In genomic region chr16:72786606-72787005, GRCh38 we compare ENCODE assay signal across 11 cellular contexts.
DNase-seq lines count a peak whose midpoint lies in the region; ATAC-seq and TF ChIP-seq lines count a peak whose summit lies in the region.
"Had no signal": no experiment of that assay in that cellular context is flagged by ENCODE, and none has a peak within 500 bp of the region (broad histone marks: within the 10 kb centered on the region; RNA-seq: fewer than 3 reads in every experiment).

No MANE protein-coding gene starts in this region.

- no peaks in the 10 kb centered on the region for H3K79me2 ChIP-seq in SK-N-SH (ENCODE audit: insufficient read depth)

- TF ChIP-seq RAD21 in SK-N-SH (IDR thresholded peaks at IDR 0.05; ENCODE audit: low read length): no peak

- H3K27me3 ChIP-seq in heart right ventricle: no peaks in the 10 kb centered on the region
- H3K27me3 ChIP-seq in uterus: no peaks in the 10 kb centered on the region
- no peaks in the 10 kb centered on the region for H3K27me3 ChIP-seq in SK-N-SH (ENCODE audit: insufficient read depth)

- no peaks in the 10 kb centered on the region for H3K36me3 Mint-ChIP-seq in activated T-helper 17 cell treated with anti-CD3 and anti-CD28 coated beads, Interleukin-2, amount 50 U/mL, for 72 hours (ENCODE audit: low read depth)
- H3K36me3 Mint-ChIP-seq in memory B cell: no peaks in the 10 kb centered on the region

- H3K27me3 Mint-ChIP-seq in activated T-helper 17 cell treated with anti-CD3 and anti-CD28 coated beads, Interleukin-2, amount 50 U/mL, for 72 hours: peaks cover 10% of the 10 kb centered on the region
- H3K27me3 Mint-ChIP-seq in memory B cell: peaks cover 2% of the 10 kb centered on the region

- no peak for TF ChIP-seq CTCF in heart right ventricle (IDR thresholded peaks at IDR 0.05)
- no peak for TF ChIP-seq CTCF in uterus (IDR thresholded peaks at IDR 0.05)
- TF ChIP-seq CTCF in SK-N-SH (IDR thresholded peaks at IDR 0.05): no peak

- whole genome bisulfite sequencing in heart right ventricle, 2 donors: 93 to 95% methylated on average over 6 of the region's 6 CpGs
- WGBS in SK-N-SH (ENCODE audit: low lambda C conversion rate): 98% methylated on average over 6 of the region's 6 CpGs

- peak overlapping the region in 6 of 10 donors; percentile 3 to 67 (median 52) for H3K27ac ChIP-seq in heart right ventricle
- H3K27ac ChIP-seq in uterus: peak overlapping the region; percentile 79 to 85
- H3K27ac ChIP-seq in SK-N-SH (ENCODE audit: low read depth in 2 of 2, low read length in 1 of 2): no peak overlapping the region
- H3K27ac ChIP-seq: C4-2B, WERI-Rb-1 had no signal

- no peak overlapping the region for H3K9ac ChIP-seq in SK-N-SH

- CTCF ChIA-PET in SK-N-SH (lab: Yijun Ruan, JAX): interaction anchor here (1.0 to 1.6 kb wide), 2 partner anchors 9 to 21 kb away, joined by 5 read pairs; no protein-coding TSS in a partner anchor

- peaks cover 8% of the 10 kb centered on the region for H3K4me1 Mint-ChIP-seq in activated T-helper 17 cell treated with anti-CD3 and anti-CD28 coated beads, Interleukin-2, amount 50 U/mL, for 72 hours
- peaks cover 10% of the 10 kb centered on the region for H3K4me1 Mint-ChIP-seq in memory B cell

- intact Hi-C loops in heart right ventricle (cut with DNase I): loop anchor here in 1 of 10 donors (10.0 kb wide), 1 partner anchor 122 kb away; no protein-coding TSS in a partner anchor
- intact Hi-C loops in cardiac septum (cut with DNase I): no loop called here
- intact Hi-C loops in uterus (cut with DNase I; ENCODE audit: low total_unique reads): no loop called here

- no peak for TF ChIP-seq EP300 in SK-N-SH (IDR thresholded peaks at IDR 0.05; ENCODE audit: borderline replicate concordance in 1 of 2, low read depth in 1 of 2, low read length in 1 of 2)

- POLR2A ChIA-PET in SK-N-SH (lab: Yijun Ruan, JAX): no interaction called here

- peak overlapping the region; percentile 84 for H3K4me3 Mint-ChIP-seq in activated T-helper 17 cell treated with anti-CD3 and anti-CD28 coated beads, Interleukin-2, amount 50 U/mL, for 72 hours
- peak overlapping the region; percentile 52 for H3K4me3 Mint-ChIP-seq in memory B cell

- no peak for TF ChIP-seq POLR2A in uterus (IDR thresholded peaks at IDR 0.05)

- DNase-seq in heart right ventricle (no peak), cardiac septum (ENCODE audit: low spot score) (no peak), memory B cell (ENCODE audit: low spot score in 2 of 2) (no peak), uterus (no peak), NK-92 (lab: John Stamatoyannopoulos, UW; ENCODE audit: unreplicated experiment) (no peak), SK-N-SH (no peak)
- DNase-seq: WERI-Rb-1 had no signal

- H3K4me3 ChIP-seq in heart right ventricle: peak overlapping the region in 2 of 10 donors; percentile 17 to 50
- peak overlapping the region in 1 of 2 donors; percentile 53 for H3K4me3 ChIP-seq in uterus
- H3K4me3 ChIP-seq in SK-N-SH (ENCODE audit: low read depth in 2 of 2, low read length in 1 of 2): no peak overlapping the region
- H3K4me3 ChIP-seq: mucosa of descending colon had no signal

- no peaks in the 10 kb centered on the region for H3K9me3 ChIP-seq in heart right ventricle
- no peaks in the 10 kb centered on the region for H3K9me3 ChIP-seq in uterus
- H3K9me3 ChIP-seq in SK-N-SH: no peaks in the 10 kb centered on the region
- H3K9me3 ChIP-seq: mucosa of descending colon had no signal

- peaks cover 0 to 30% (median 5%) of the 10 kb centered on the region in 9 donors for H3K4me1 ChIP-seq in heart right ventricle
- H3K4me1 ChIP-seq in uterus: no peaks in the 10 kb centered on the region
- peaks cover 0 to 6% of the 10 kb centered on the region in 2 experiments; a peak in 1 of 4 replicates for H3K4me1 ChIP-seq in SK-N-SH (ENCODE audit: control insufficient read depth in 1 of 2, insufficient read depth in 2 of 2, low read depth in 1 of 2, low read length in 1 of 2)

- no peak overlapping the region for H3K4me2 ChIP-seq in SK-N-SH

- H3K36me3 ChIP-seq in heart right ventricle (peaks cover 0 to 25% (median 0%) of the 10 kb centered on the region in 9 donors), uterus (no peaks in the 10 kb centered on the region), SK-N-SH (replicated peaks in 1 of 2; ENCODE audit: control insufficient read depth in 1 of 2, insufficient read depth in 2 of 2, low read length in 1 of 2) (peaks cover 29 to 46% of the 10 kb centered on the region in 2 experiments)

- ATAC-seq in heart right ventricle: no peak
- no peak for ATAC-seq in activated T-helper 17 cell treated with anti-CD3 and anti-CD28 coated beads, Interleukin-2, amount 50 U/mL, for 72 hours (replicated peaks)
- no peak for ATAC-seq in memory B cell (ENCODE audit: low read depth)
- no peak for ATAC-seq in GM19035 (IDR thresholded peaks at IDR 0.05; ENCODE audit: unreplicated experiment)

- H2AFZ ChIP-seq in SK-N-SH (ENCODE audit: low read depth): no peak overlapping the region

- no peaks in the 10 kb centered on the region for H4K20me1 ChIP-seq in SK-N-SH (ENCODE audit: insufficient read depth)

- no peaks in the 10 kb centered on the region for H3F3A ChIP-seq in SK-N-SH (replicated peaks; ENCODE audit: insufficient read depth)

- no peaks in the 10 kb centered on the region for H3K9me2 ChIP-seq in SK-N-SH

- H3K27ac Mint-ChIP-seq in activated T-helper 17 cell treated with anti-CD3 and anti-CD28 coated beads, Interleukin-2, amount 50 U/mL, for 72 hours: peak overlapping the region; percentile 88
- H3K27ac Mint-ChIP-seq in memory B cell: no peak overlapping the region

- no peaks in the 10 kb centered on the region for H3K9me3 Mint-ChIP-seq in activated T-helper 17 cell treated with anti-CD3 and anti-CD28 coated beads, Interleukin-2, amount 50 U/mL, for 72 hours
- no peaks in the 10 kb centered on the region for H3K9me3 Mint-ChIP-seq in memory B cell

TF ChIP-seq in SK-N-SH, 30 proteins besides CTCF, POLR2A, EP300 and RAD21:
- TF ChIP-seq EZH2phosphoT487 (IDR thresholded peaks at IDR 0.05; ENCODE audit: borderline replicate concordance, low read depth) (no peak), RFX5 (IDR thresholded peaks at IDR 0.05; ENCODE audit: low read length) (no peak), USF1 (IDR thresholded peaks at IDR 0.05; ENCODE audit: borderline replicate concordance, low read depth) (no peak), YY1 (IDR thresholded peaks at IDR 0.05; ENCODE audit: low read depth) (no peak)

Comparison
In these comparisons a context has a peak if more than half of its experiments do, and no peak if none do; other contexts are left out.
1. H3K27ac ChIP-seq: peak in heart right ventricle (6 of 10) and uterus (2 of 2); none in SK-N-SH (0 of 2).